15 cellular contexts compared by ENCODE assay signal in the genomic region with DNA sequence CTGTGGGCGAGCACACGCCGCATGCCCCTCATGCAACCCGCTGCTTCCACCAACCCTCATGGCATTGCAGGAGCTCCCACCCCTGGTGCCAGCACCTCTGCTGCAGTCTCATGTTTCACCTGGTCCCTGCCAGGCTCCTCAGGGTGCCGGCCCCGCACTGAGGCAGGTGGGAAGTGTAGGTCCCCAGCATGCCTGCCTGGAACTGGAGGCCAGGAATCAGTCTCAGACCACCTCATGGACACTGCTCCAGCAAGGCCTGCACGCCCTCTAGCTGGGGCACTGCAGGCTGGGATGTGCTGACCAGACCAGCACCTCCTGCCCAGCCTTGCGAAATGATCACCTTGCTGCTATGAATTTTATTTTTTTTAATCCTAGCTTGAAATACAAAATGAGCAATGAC. TPM values are rescaled to one million over a fixed set of nuclear protein-coding genes. Genes with fewer than 3 reads are reported as not detected.
DNase-seq lines count a peak whose midpoint lies in the region; FAIRE-seq and TF ChIP-seq lines count a peak whose summit lies in the region.
"Had no signal": no experiment of that assay in that cellular context is flagged by ENCODE, and none has a peak within 500 bp of the region (broad histone marks: within the 10 kb centered on the region; RNA-seq: fewer than 3 reads in every experiment).

No MANE protein-coding gene starts in this region.

- peaks cover 4% of the 10 kb centered on the region for H3K27me3 Mint-ChIP-seq in endodermal cell (ENCODE audit: insufficient read depth)

- no peaks in the 10 kb centered on the region for H3K4me1 Mint-ChIP-seq in endodermal cell
- H3K4me1 Mint-ChIP-seq: CD8-positive, alpha-beta memory T cell; H9 had no signal

- peaks cover 2% of the 10 kb centered on the region for H3K4me1 ChIP-seq in endodermal cell (ENCODE audit: control insufficient read depth, insufficient read depth, low read length)

- peaks cover 34% of the 10 kb centered on the region for H3K9me3 Mint-ChIP-seq in endodermal cell

- H3K27ac Mint-ChIP-seq in endodermal cell = no peak overlapping the region
- H3K27ac Mint-ChIP-seq: CD8-positive, alpha-beta memory T cell; H9 had no signal

- H3K27ac ChIP-seq in endodermal cell (ENCODE audit: low read depth, low read length) = no peak overlapping the region
- H3K27ac ChIP-seq: BLaER1 had no signal

- peak; percentile 59 for FAIRE-seq in urothelium cell line (lab: Jason Lieb, UNC)
- FAIRE-seq: GM12878 had no signal

- H3K36me3 ChIP-seq in endodermal cell (ENCODE audit: control insufficient read depth, insufficient read depth, low read length) = no peaks in the 10 kb centered on the region
- H3K36me3 ChIP-seq: BLaER1 had no signal

- TF ChIP-seq CTCF in LNCaP clone FGC (IDR thresholded peaks at IDR 0.05; ENCODE audit: control insufficient read depth, extremely low read depth, insufficient read depth) = peak; percentile 9; the same call in 1 of the 2 replicates
- TF ChIP-seq CTCF in endodermal cell (conservative IDR thresholded peaks at IDR 0.05) = peak; percentile 28

- no peak overlapping the region for H3K4me3 ChIP-seq in LNCaP clone FGC (ENCODE audit: low read depth, low read length)
- no peak overlapping the region for H3K4me3 ChIP-seq in endodermal cell (ENCODE audit: low read length)
- H3K4me3 ChIP-seq: BLaER1, GM12878 had no signal

- DNase-seq in NCI-H146 (lab: John Stamatoyannopoulos, UW) = peak; percentile 4
- no peak for DNase-seq in NCI-H146 treated with DMSO at 0.1 percent for 48 hours (lab: John Stamatoyannopoulos, UW; ENCODE audit: unreplicated experiment)
- DNase-seq in LNCaP clone FGC (ENCODE audit: low read depth) = no peak
- DNase-seq in endodermal cell = no peak
- no peak for DNase-seq in urothelium cell line (ENCODE audit: low spot score)
- no peak for DNase-seq in activated gamma-delta T cell (lab: John Stamatoyannopoulos, UW)
- no peak for DNase-seq in stimulated activated naive CD4-positive, alpha-beta T cell (lab: John Stamatoyannopoulos, UW)
- DNase-seq: 8988T; AML-193; CD8-positive, alpha-beta memory T cell; DMS 273 treated with DMSO at 0.1 percent for 48 hours; GOT3; H9 had no signal

- H3K36me3 Mint-ChIP-seq in endodermal cell (ENCODE audit: low read depth) = no peaks in the 10 kb centered on the region
- H3K36me3 Mint-ChIP-seq: CD8-positive, alpha-beta memory T cell had no signal

- no peak overlapping the region for H3K4me3 Mint-ChIP-seq in endodermal cell
- H3K4me3 Mint-ChIP-seq: CD8-positive, alpha-beta memory T cell; H9 had no signal

- no peaks in the 10 kb centered on the region for H3K27me3 ChIP-seq in endodermal cell (ENCODE audit: control insufficient read depth, insufficient read depth, low read length, poor library complexity, severe bottlenecking)
- H3K27me3 ChIP-seq: BLaER1 had no signal

- H3K9ac ChIP-seq in endodermal cell (ENCODE audit: extremely low read depth, low read length, poor library complexity, severe bottlenecking) = no peak overlapping the region
- H3K9ac ChIP-seq: BLaER1 had no signal

- 63 to 94% methylated on average over 2 to 8 of the region's 8 CpGs for WGBS in endodermal cell (ENCODE audit: insufficient coverage in 1 of 2, insufficient read length in 1 of 2), 2 experiments

- peaks cover 44% of the 10 kb centered on the region for H3K9me3 ChIP-seq in endodermal cell (ENCODE audit: control insufficient read depth, low read length)

RNA-seq across cellular contexts. Expression of a gene that starts 39.1 kb away (rescaled TPM):
- under 1 TPM; 0.29 to 0.84 TPM for total RNA-seq in endodermal cell
- polyA plus RNA-seq in endodermal cell (2013, experiment 1 of 2) = 1.1 TPM
- polyA plus RNA-seq in endodermal cell (2013, experiment 2 of 2) = 0.79 TPM
- total RNA-seq: CD8-positive, alpha-beta memory T cell; GM12878 had no signal
- polyA plus RNA-seq: CD8-positive, alpha-beta memory T cell had no signal
